8 cellular contexts compared by ENCODE assay signal in the genomic region with DNA sequence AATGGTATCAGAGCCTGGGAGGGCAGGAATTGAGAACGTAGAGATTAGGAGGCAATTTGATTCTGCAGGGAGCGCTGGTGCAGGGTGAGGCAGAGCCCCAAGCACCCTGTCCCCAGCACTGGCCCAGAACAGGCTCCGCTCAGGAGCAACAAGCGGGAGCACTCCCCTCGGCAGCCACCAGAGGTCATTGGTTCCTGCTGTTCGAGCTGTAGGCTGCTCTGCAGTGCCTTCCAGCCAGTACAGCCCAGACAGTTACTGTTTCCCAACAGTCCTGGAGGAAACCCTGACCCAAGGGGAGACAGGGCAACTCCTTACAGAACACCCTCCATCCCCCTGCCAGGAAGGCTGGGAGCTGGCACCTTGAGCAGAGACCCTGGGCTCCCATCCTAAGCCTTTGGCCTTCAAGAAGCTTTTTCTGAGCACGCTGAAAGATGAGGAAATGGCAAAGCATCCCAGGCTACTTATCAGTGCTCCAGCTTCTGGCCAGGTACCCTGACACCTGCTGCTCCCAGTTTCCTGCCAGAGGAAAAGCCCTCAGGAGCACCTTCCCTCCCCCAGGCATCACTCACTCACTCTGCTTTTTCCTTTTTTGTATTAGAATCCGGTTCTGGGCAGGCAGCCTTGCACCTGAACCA.
DNase-seq lines count a peak whose midpoint lies in the region; ATAC-seq and TF ChIP-seq lines count a peak whose summit lies in the region.

No MANE protein-coding gene starts in this region.

- peak; percentile 74 for DNase-seq in ACHN
- peak; percentile 58 for DNase-seq in NCI-H226
- peak; percentile 86 for DNase-seq in activated CD4-positive, alpha-beta T cell treated with anti-CD3 and anti-CD28 coated beads for 36 hours
- DNase-seq in choroid plexus epithelial cell (ENCODE audit: low read depth): peak; percentile 83
- peak; percentile 62 to 95 for DNase-seq in lower leg skin (ENCODE audit: low spot score in 2 of 2)
- peak; percentile 38 to 61 (median 42) for DNase-seq in stimulated activated CD4-positive, alpha-beta T cell treated with anti-CD3 and anti-CD28 coated beads, TNF-alpha, amount 100 ng/mL, for 48 hours (ENCODE audit: low read depth in 3 of 3)

- H3K27ac Mint-ChIP-seq in activated CD4-positive, alpha-beta T cell treated with anti-CD3 and anti-CD28 coated beads for 36 hours: no peak overlapping the region

- H3K4me3 Mint-ChIP-seq in activated CD4-positive, alpha-beta T cell treated with anti-CD3 and anti-CD28 coated beads for 36 hours: no peak overlapping the region

- peak; percentile 93 for TF ChIP-seq CTCF in choroid plexus epithelial cell (conservative IDR thresholded peaks at IDR 0.05; ENCODE audit: low read depth, low read length)
- peak in 1 of 3 donors; percentile 53 for TF ChIP-seq CTCF in lower leg skin (IDR thresholded peaks at IDR 0.05)

- no peaks in the 10 kb centered on the region for H3K27me3 Mint-ChIP-seq in activated CD4-positive, alpha-beta T cell treated with anti-CD3 and anti-CD28 coated beads for 36 hours

- in situ Hi-C loops in ACHN (cut with HindIII; ENCODE audit: low pct_ligation_motif_present, low pct_unique_long_range_greater_than_20kb, low sequenced_read_pairs): no loop called here

- TF ChIP-seq POLR2A in lower leg skin (IDR thresholded peaks at IDR 0.05): no peak

- peaks cover 14% of the 10 kb centered on the region for H3K4me1 Mint-ChIP-seq in activated CD4-positive, alpha-beta T cell treated with anti-CD3 and anti-CD28 coated beads for 36 hours

- CTCF ChIA-PET in activated CD4-positive, alpha-beta T cell treated with anti-CD3 and anti-CD28 coated beads for 36 hours (lab: Charles Lee): interaction anchor here (0.6 to 6.0 kb wide), 25 partner anchors 10 to 398 kb away, joined by 3 to 47 read pairs (median 4); no protein-coding TSS in a partner anchor

- intact Hi-C loops in activated CD4-positive, alpha-beta T cell treated with anti-CD3 and anti-CD28 coated beads for 36 hours (cut with DNase I, micrococcal nuclease): loop anchor here (1.0 to 5.0 kb wide), 6 partner anchors 105 to 500 kb away; a partner anchor contains a TSS
- intact Hi-C loops in lower leg skin (cut with DNase I; ENCODE audit: low total_unique reads): loop anchor here (5.0 kb wide), 1 partner anchor 390 kb away; no protein-coding TSS in a partner anchor

- peak; percentile 87 for ATAC-seq in GM18511 (IDR thresholded peaks at IDR 0.05; ENCODE audit: unreplicated experiment)
- peak; percentile 84 for ATAC-seq in HG03159 (IDR thresholded peaks at IDR 0.05; ENCODE audit: unreplicated experiment)
- ATAC-seq in activated CD4-positive, alpha-beta T cell treated with anti-CD3 and anti-CD28 coated beads for 36 hours: peak; percentile 90

- H3K4me3 ChIP-seq in choroid plexus epithelial cell (ENCODE audit: low read depth, low read length): no peak overlapping the region
- H3K4me3 ChIP-seq in lower leg skin (ENCODE audit: low read depth, poor library complexity, severe bottlenecking): no peak overlapping the region

- POLR2A ChIA-PET in activated CD4-positive, alpha-beta T cell treated with anti-CD3 and anti-CD28 coated beads for 36 hours (lab: Charles Lee): no interaction called here

- WGBS in lower leg skin, 2 donors: 35 to 44% methylated on average over 4 to 8 of the region's 8 CpGs

- no peaks in the 10 kb centered on the region for H3K9me3 Mint-ChIP-seq in activated CD4-positive, alpha-beta T cell treated with anti-CD3 and anti-CD28 coated beads for 36 hours (ENCODE audit: low read depth)

- H3K36me3 Mint-ChIP-seq in activated CD4-positive, alpha-beta T cell treated with anti-CD3 and anti-CD28 coated beads for 36 hours (ENCODE audit: low read depth): peaks cover 11% of the 10 kb centered on the region
